Comparison of ENCODE assay signal across 11 cellular contexts in genomic region chr13:102707465-102707864, GRCh38. TPM values are rescaled to one million over a fixed set of nuclear protein-coding genes. Genes with fewer than 3 reads are reported as not detected.
DNase-seq lines count a peak whose midpoint lies in the region; ATAC-seq and TF ChIP-seq lines count a peak whose summit lies in the region.
"Had no signal": no experiment of that assay in that cellular context is flagged by ENCODE, and none has a peak within 500 bp of the region (broad histone marks: within the 10 kb centered on the region; RNA-seq: fewer than 3 reads in every experiment).

No MANE protein-coding gene starts in this region.

- POLR2A ChIA-PET in PC-3 (lab: Charles Lee; ENCODE audit: unreplicated experiment): no interaction called here

- H3K9me3 ChIP-seq in PC-3 (ENCODE audit: low read length) (no peaks in the 10 kb centered on the region), smooth muscle cell (replicated peaks; ENCODE audit: low read depth) (no peaks in the 10 kb centered on the region), ascending aorta (no peaks in the 10 kb centered on the region)

- H3F3A ChIP-seq in PC-3 (ENCODE audit: low read length, unreplicated experiment) (no peaks in the 10 kb centered on the region), smooth muscle cell (ENCODE audit: low read depth) (no peaks in the 10 kb centered on the region)

- H3K27me3 ChIP-seq in PC-3 (ENCODE audit: low read length): no peaks in the 10 kb centered on the region
- no peaks in the 10 kb centered on the region for H3K27me3 ChIP-seq in smooth muscle cell (ENCODE audit: low read depth)
- no peaks in the 10 kb centered on the region for H3K27me3 ChIP-seq in ascending aorta

- H4K20me1 ChIP-seq in PC-3 (ENCODE audit: low read length) (no peaks in the 10 kb centered on the region), smooth muscle cell (ENCODE audit: low read depth) (no peaks in the 10 kb centered on the region)

- peak; percentile 29 for DNase-seq in DMS53 (lab: John Stamatoyannopoulos, UW)
- DNase-seq in DMS53 treated with DMSO at 0.1 percent for 48 hours (lab: John Stamatoyannopoulos, UW; ENCODE audit: unreplicated experiment): no peak
- peak; percentile 84 for DNase-seq in PC-3
- DNase-seq in fibroblast of mammary gland (ENCODE audit: low read depth): peak; percentile 91
- DNase-seq in smooth muscle cell (lab: John Stamatoyannopoulos, UW; ENCODE audit: unreplicated experiment): no peak
- DNase-seq in activated CD4-positive, alpha-beta T cell treated with anti-CD3 and anti-CD28 coated beads for 4 hours: no peak
- DNase-seq in ascending aorta (ENCODE audit: low spot score in 2 of 2): no peak
- DNase-seq in NCI-H1930 (lab: John Stamatoyannopoulos, UW): no peak
- DNase-seq: activated naive CD4-positive, alpha-beta T cell treated with anti-CD3 and anti-CD28 coated beads, Interleukin-2, amount 10 ng/mL, durations not matched to agents 7 days and 5 days; stimulated activated CD4-positive, alpha-beta T cell treated with anti-CD3 and anti-CD28 coated beads, Interleukin-4, amount 100 ng/mL, for 1 hour had no signal

- no TSS peak for BruUV-seq in PC-3 (replicated peaks; lab: Mats Ljungman, UMichigan)

- WGBS in smooth muscle cell (ENCODE audit: low lambda C conversion rate): 2% methylated on average over 4 of the region's 4 CpGs

- H3K4me3 ChIP-seq in PC-3 (ENCODE audit: low read length): no peak overlapping the region
- H3K4me3 ChIP-seq in fibroblast of mammary gland (ENCODE audit: control insufficient read depth, low read depth, low read length): no peak overlapping the region
- no peak overlapping the region for H3K4me3 ChIP-seq in smooth muscle cell
- H3K4me3 ChIP-seq in ascending aorta: no peak overlapping the region

- peak; percentile 76 for ATAC-seq in PC-3

- intact Hi-C loops in PC-3 (cut with micrococcal nuclease) (loop anchor here (5.0 kb wide), 2 partner anchors 55 to 110 kb away; partner anchors contain the start of gene TPP2), ascending aorta (cut with DNase I) (no loop called here)

- no peaks in the 10 kb centered on the region for H3K9me2 ChIP-seq in PC-3 (replicated peaks; ENCODE audit: low read length)

- H3K36me3 ChIP-seq in PC-3 (ENCODE audit: low read depth, low read length) (no peaks in the 10 kb centered on the region), smooth muscle cell (ENCODE audit: low read depth) (no peaks in the 10 kb centered on the region), ascending aorta (no peaks in the 10 kb centered on the region)

- no peak for TF ChIP-seq CTCF in PC-3 (conservative IDR thresholded peaks at IDR 0.05; ENCODE audit: low read depth, low read length)
- TF ChIP-seq CTCF in fibroblast of mammary gland (conservative IDR thresholded peaks at IDR 0.05; ENCODE audit: control insufficient read depth, insufficient read depth, low read depth, low read length): no peak
- TF ChIP-seq CTCF in smooth muscle cell (IDR thresholded peaks at IDR 0.05; ENCODE audit: borderline replicate concordance, insufficient read depth, poor library complexity, severe bottlenecking): no peak
- no peak for TF ChIP-seq CTCF in ascending aorta (IDR thresholded peaks at IDR 0.05)

- H2AFZ ChIP-seq in PC-3 (ENCODE audit: low read length) (no peak overlapping the region), smooth muscle cell (ENCODE audit: low read depth) (no peak overlapping the region)

- H3K27ac ChIP-seq in PC-3 (ENCODE audit: low read length): no peak overlapping the region
- H3K27ac ChIP-seq in smooth muscle cell (ENCODE audit: low read depth): no peak overlapping the region
- no peak overlapping the region for H3K27ac ChIP-seq in ascending aorta

- CTCF ChIA-PET in PC-3 (lab: Charles Lee): no interaction called here

- H3K79me2 ChIP-seq in PC-3 (ENCODE audit: low read length) (no peaks in the 10 kb centered on the region), smooth muscle cell (ENCODE audit: low read depth) (no peaks in the 10 kb centered on the region)

- no peak overlapping the region for H3K9ac ChIP-seq in PC-3 (ENCODE audit: low read length)
- no peak overlapping the region for H3K9ac ChIP-seq in smooth muscle cell (ENCODE audit: low read depth)

- H3K4me2 ChIP-seq in PC-3 (ENCODE audit: low read length) (peak overlapping the region; percentile 58), smooth muscle cell (peak overlapping the region; percentile 60)

- H3K4me1 ChIP-seq in PC-3 (ENCODE audit: insufficient read depth, low read length): peaks cover 44% of the 10 kb centered on the region
- H3K4me1 ChIP-seq in smooth muscle cell (ENCODE audit: low read depth): peaks cover 5% of the 10 kb centered on the region
- H3K4me1 ChIP-seq in ascending aorta: no peaks in the 10 kb centered on the region

RNA-seq across cellular contexts. Expression of gene METTL21C, which starts 12.6 kb away (rescaled TPM):
- total RNA-seq in PC-3 (2014; rRNA removed): not detected in 2 replicates
- total RNA-seq in smooth muscle cell: not detected in 2 replicates
- not detected in 2 replicates for polyA plus RNA-seq in smooth muscle cell
- total RNA-seq in ascending aorta: not detected
- total RNA-seq: T-helper 1 cell treated with Interleukin-12 subunit alpha and Interleukin-12 subunit beta and Interleukin-4 antibody, amounts not matched to agents 30 ng/mL and 1 ng/mL, for 36 hours had no signal

Comparison
In these comparisons a context has a peak if more than half of its experiments do, and no peak if none do; other contexts are left out.
1. DNase-seq: peak in DMS53 (single experiment), PC-3 (single experiment) and fibroblast of mammary gland (single experiment); none in DMS53 treated with DMSO at 0.1 percent for 48 hours (single experiment), smooth muscle cell (single experiment), activated CD4-positive, alpha-beta T cell treated with anti-CD3 and anti-CD28 coated beads for 4 hours (0 of 2), ascending aorta (0 of 2) and NCI-H1930 (0 of 2).